ENCODE assay signal across 8 cellular contexts in the genomic region with DNA sequence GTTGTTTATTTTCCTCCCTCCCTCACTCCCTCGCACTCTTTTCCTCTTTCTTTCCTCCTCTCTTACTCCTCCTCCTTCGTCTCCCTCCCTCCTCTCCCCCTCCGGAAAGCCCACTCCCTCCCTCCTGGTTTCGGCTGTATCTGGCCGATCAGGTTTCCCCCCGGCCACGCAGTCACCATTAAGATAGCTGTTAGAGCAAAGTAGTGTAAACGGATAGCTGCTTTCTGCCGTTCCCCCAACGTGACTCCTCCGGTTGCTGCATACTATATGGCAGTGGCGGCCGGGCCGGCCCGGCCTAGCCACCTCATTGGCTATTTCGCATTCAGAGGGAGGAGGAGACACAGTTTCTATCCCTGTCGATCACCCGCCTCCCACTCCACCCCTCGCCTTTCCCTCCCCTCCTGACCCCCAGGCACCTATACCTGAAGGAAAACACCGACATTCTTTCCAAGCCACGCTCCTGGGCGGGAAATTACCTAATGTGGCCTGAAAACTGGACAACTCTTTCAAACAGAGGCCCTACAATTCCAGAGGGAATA. TPM values are rescaled to one million over a fixed set of nuclear protein-coding genes. Genes with fewer than 3 reads are reported as not detected.
A peak's percentile ranks its signal among the peaks of the same experiment; 100 is the strongest.
DNase-seq lines count a peak whose midpoint lies in the region; ATAC-seq, FAIRE-seq and TF ChIP-seq lines count a peak whose summit lies in the region.

A gene (minus strand): TSS at position 272 of the 539 bp plus-strand sequence. CDS start 277 bp downstream, outside the sequence.

- FAIRE-seq in HTR-8/SVneo (lab: Jason Lieb, UNC) = peak; percentile 100
- FAIRE-seq in pancreas (lab: Jason Lieb, UNC) = no peak

- peaks cover 0 to 9% (median 2%) of the 10 kb centered on the region in 7 donors for H3K9me3 Mint-ChIP-seq in CD4-positive, CD25-positive, alpha-beta regulatory T cell

- ATAC-seq in CD4-positive, CD25-positive, alpha-beta regulatory T cell (ENCODE audit: low read depth in 2 of 2) = no peak
- ATAC-seq in GM19397 (IDR thresholded peaks at IDR 0.05; ENCODE audit: unreplicated experiment) = peak; percentile 48
- peak; percentile 60 to 93 (median 88) for ATAC-seq in heart right ventricle
- ATAC-seq in pancreas = peak; percentile 77 to 84 (median 80)

- TF ChIP-seq CTCF in adrenal gland (IDR thresholded peaks at IDR 0.05) (no peak), heart right ventricle (IDR thresholded peaks at IDR 0.05) (no peak), pancreas (IDR thresholded peaks at IDR 0.05) (no peak)

- H3K27me3 Mint-ChIP-seq in CD4-positive, CD25-positive, alpha-beta regulatory T cell = peaks cover 77% of the 10 kb centered on the region

- peaks cover 51% of the 10 kb centered on the region for H3K27me3 ChIP-seq in CD4-positive, CD25-positive, alpha-beta regulatory T cell (ENCODE audit: control insufficient read depth, insufficient read depth, low read length)
- H3K27me3 ChIP-seq in NT2/D1 (ENCODE audit: insufficient read depth, insufficient read length) (no peaks in the 10 kb centered on the region), adrenal gland (no peaks in the 10 kb centered on the region), heart right ventricle (peaks cover 0 to 98% (median 67%) of the 10 kb centered on the region in 7 donors), pancreas (no peaks in the 10 kb centered on the region)

- peak within 1 kb of the TSS; percentile 61 for H3K4me3 ChIP-seq in CD4-positive, CD25-positive, alpha-beta regulatory T cell (ENCODE audit: low read depth, low read length)
- H3K4me3 ChIP-seq in NT2/D1 (ENCODE audit: insufficient read length, low read depth) (peak within 1 kb of the TSS; percentile 88), adrenal gland (peak within 1 kb of the TSS; percentile 70 to 86 (median 78)), heart right ventricle (peak within 1 kb of the TSS; percentile 59 to 80 (median 74)), pancreas (peak within 1 kb of the TSS; percentile 53 to 82 (median 71))

- peaks cover 33% of the 10 kb centered on the region for H3K4me1 ChIP-seq in CD4-positive, CD25-positive, alpha-beta regulatory T cell (ENCODE audit: control insufficient read depth, insufficient read depth, low read length, poor library complexity, severe bottlenecking)
- peaks cover 6% of the 10 kb centered on the region for H3K4me1 ChIP-seq in NT2/D1 (ENCODE audit: insufficient read depth, insufficient read length)
- peaks cover 15 to 25% of the 10 kb centered on the region in 2 donors for H3K4me1 ChIP-seq in adrenal gland (replicated peaks in 1 of 2)
- H3K4me1 ChIP-seq in heart right ventricle = peaks cover 0 to 34% (median 19%) of the 10 kb centered on the region in 9 donors
- H3K4me1 ChIP-seq in pancreas = no peaks in the 10 kb centered on the region

- H3K27ac ChIP-seq in CD4-positive, CD25-positive, alpha-beta regulatory T cell (ENCODE audit: insufficient read depth, low read length, poor library complexity, severe bottlenecking) = no peak within 1 kb of the TSS
- H3K27ac ChIP-seq in adrenal gland (peak within 1 kb of the TSS in 3 of 5 donors; percentile 50 to 66 (median 61)), heart right ventricle (peak within 1 kb of the TSS in 3 of 10 donors; percentile 21 to 58 (median 54)), pancreas (peak within 1 kb of the TSS; percentile 49 to 81 (median 76))

- DNase-seq in CD4-positive, CD25-positive, alpha-beta regulatory T cell = peak in 1 of 3 donors; percentile 20
- peak; percentile 99 for DNase-seq in HTR-8/SVneo (ENCODE audit: insufficient read length, low spot score)
- no peak for DNase-seq in NT2/D1 (ENCODE audit: low read depth, low spot score)
- peak; percentile 62 to 80 (median 72) for DNase-seq in adrenal gland
- DNase-seq in heart right ventricle = peak; percentile 41 to 57
- DNase-seq in pancreas = peak; percentile 73 to 86 (median 80)
- no peak for DNase-seq in OCI-M2 (lab: John Stamatoyannopoulos, UW; ENCODE audit: unreplicated experiment)

- no peak within 1 kb of the TSS for H3K27ac Mint-ChIP-seq in CD4-positive, CD25-positive, alpha-beta regulatory T cell

- H3K36me3 Mint-ChIP-seq in CD4-positive, CD25-positive, alpha-beta regulatory T cell = no peaks in the 10 kb centered on the region

- intact Hi-C loops in adrenal gland (cut with DNase I) (loop anchor here in 1 of 2 donors (10.0 kb wide), 1 partner anchor 141 kb away; no protein-coding TSS in a partner anchor), heart right ventricle (cut with DNase I) (loop anchor here in 3 of 10 donors (5.0 to 10.0 kb wide), 4 partner anchors 67 to 301 kb away; a partner anchor contains a TSS), pancreas (cut with DNase I) (no loop called here)

- H3K36me3 ChIP-seq in CD4-positive, CD25-positive, alpha-beta regulatory T cell (ENCODE audit: control insufficient read depth, insufficient read depth, low read length) = no peaks in the 10 kb centered on the region
- H3K36me3 ChIP-seq in NT2/D1 (ENCODE audit: insufficient read depth, insufficient read length, low read length) (peaks cover 13% of the 10 kb centered on the region), adrenal gland (replicated peaks in 1 of 2) (no peaks in the 10 kb centered on the region), heart right ventricle (no peaks in the 10 kb centered on the region), pancreas (no peaks in the 10 kb centered on the region)

- WGBS in adrenal gland, 4 donors = 2 to 5% (median 2%) methylated on average over 21 to 22 of the region's 22 CpGs
- 2 to 4% methylated on average over 22 of the region's 22 CpGs for WGBS in heart right ventricle, 2 donors
- 2 to 6% methylated on average over 22 of the region's 22 CpGs for WGBS in pancreas, 2 donors

- H3K9me3 ChIP-seq in CD4-positive, CD25-positive, alpha-beta regulatory T cell (ENCODE audit: control insufficient read depth in 2 of 2, low read length in 2 of 2) = no peaks in the 10 kb centered on the region
- H3K9me3 ChIP-seq in NT2/D1 (ENCODE audit: insufficient read depth, low read length) (no peaks in the 10 kb centered on the region), adrenal gland (replicated peaks in 1 of 3) (no peaks in the 10 kb centered on the region), heart right ventricle (no peaks in the 10 kb centered on the region), pancreas (no peaks in the 10 kb centered on the region)

- peak within 1 kb of the TSS; percentile 93 for H3K9ac ChIP-seq in NT2/D1 (ENCODE audit: insufficient read length, low read depth)

- peak in 1 of 2 donors; percentile 71 for TF ChIP-seq POLR2A in adrenal gland (IDR thresholded peaks at IDR 0.05)

- H3K4me3 Mint-ChIP-seq in CD4-positive, CD25-positive, alpha-beta regulatory T cell = peak within 1 kb of the TSS; percentile 71 to 89 (median 84)

- H3K4me1 Mint-ChIP-seq in CD4-positive, CD25-positive, alpha-beta regulatory T cell = peaks cover 6 to 33% (median 12%) of the 10 kb centered on the region in 4 donors

RNA-seq across cellular contexts. Expression of the gene that starts here (rescaled TPM):
- not detected for total RNA-seq in CD4-positive, CD25-positive, alpha-beta regulatory T cell
- not detected for polyA plus RNA-seq in CD4-positive, CD25-positive, alpha-beta regulatory T cell
- total RNA-seq in adrenal gland (1 to 10 TPM in 7 of 8 donors, under 1 TPM in 1; 0.98 to 3.9 (median 3.2) TPM), heart right ventricle (1 to 10 TPM in 3 of 10 donors, under 1 TPM in 7; 0.59 to 1.5 (median 0.82) TPM), pancreas (1 to 10 TPM; 1.3 to 4.1 (median 2.4) TPM)
- polyA plus RNA-seq in adrenal gland (1 to 10 TPM in 1 of 3 donors, under 1 TPM in 2; 0.40 to 1.5 (median 0.64) TPM), heart right ventricle (under 1 TPM; 0.16 to 0.29 TPM), pancreas (under 1 TPM; 0.33 to 0.65 TPM)

Comparison
In these comparisons a context has a peak if more than half of its experiments do, and no peak if none do; other contexts are left out.
1. ATAC-seq: peak in GM19397 (single experiment), heart right ventricle (8 of 8) and pancreas (4 of 4); none in CD4-positive, CD25-positive, alpha-beta regulatory T cell (0 of 2).
2. DNase-seq: peak in HTR-8/SVneo (single experiment), adrenal gland (7 of 7), heart right ventricle (2 of 2) and pancreas (6 of 6); none in NT2/D1 (single experiment) and OCI-M2 (single experiment).
3. Peak in every context shown above with its lines, with median percentiles within 50 percentile points of each other: H3K4me3 ChIP-seq.